18 cellular contexts compared by ENCODE assay signal in the genomic region with DNA sequence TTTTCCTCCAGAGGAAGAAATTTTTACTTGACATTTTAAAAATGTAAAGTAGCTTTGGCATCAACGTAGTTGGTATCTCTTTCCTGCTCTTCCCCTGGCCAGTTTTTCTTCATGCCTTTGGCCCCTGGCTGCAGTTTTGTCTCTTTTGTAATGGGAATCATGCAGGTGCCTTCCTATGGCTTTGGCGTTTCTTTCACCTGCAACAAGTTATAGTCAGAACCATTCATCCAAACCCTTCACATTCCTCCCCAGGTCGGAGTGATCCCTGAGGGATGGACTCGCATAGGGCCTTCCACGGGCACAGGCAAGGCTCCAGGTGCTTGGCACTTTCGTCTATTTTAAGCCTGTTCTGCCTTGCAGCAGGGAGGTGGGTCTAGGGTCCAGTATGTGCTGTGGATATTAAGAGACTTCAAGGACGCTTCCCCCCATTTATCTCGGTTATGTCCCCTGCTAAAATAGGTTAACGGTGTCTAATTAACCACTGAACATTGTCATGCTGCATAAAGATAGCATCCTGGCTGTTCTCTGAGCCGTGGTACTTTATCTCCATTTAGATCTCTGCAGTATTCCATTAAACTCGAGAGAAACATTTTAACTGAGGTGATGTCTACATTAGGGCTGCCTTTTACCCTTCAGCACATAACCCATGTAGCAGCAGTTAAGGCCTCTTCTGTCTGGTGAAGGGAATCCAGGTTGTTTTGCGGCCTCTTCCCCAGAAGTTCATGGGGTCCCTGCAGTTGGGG.
A peak's percentile ranks its signal among the peaks of the same experiment; 100 is the strongest.
DNase-seq lines count a peak whose midpoint lies in the region; ATAC-seq, FAIRE-seq and TF ChIP-seq lines count a peak whose summit lies in the region.
"Had no signal": no experiment of that assay in that cellular context is flagged by ENCODE, and none has a peak within 500 bp of the region (broad histone marks: within the 10 kb centered on the region; RNA-seq: fewer than 3 reads in every experiment).

No MANE protein-coding gene starts in this region.

- H3K27ac ChIP-seq in left ventricle myocardium inferior (replicated peaks) (no peak overlapping the region), H1 (ENCODE audit: low read depth, low read length) (no peak overlapping the region), trophoblast cell (ENCODE audit: low read depth, low read length) (no peak overlapping the region)
- H3K27ac ChIP-seq: GM23248, HL-60 had no signal

- DNase-seq in Right ventricle myocardium superior, result no peak
- no peak for DNase-seq in left ventricle myocardium inferior
- peak; percentile 82 for DNase-seq in SK-N-DZ (ENCODE audit: low spot score)
- no peak for DNase-seq in H1 (ENCODE audit: low read depth in 1 of 2, low spot score in 2 of 2)
- peak; percentile 72 to 95 for DNase-seq in trophoblast cell
- no peak for DNase-seq in activated CD4-positive, alpha-beta memory T cell treated with anti-CD3 and anti-CD28 coated beads, Interleukin-2, amount 10 ng/mL, durations not matched to agents 7 days and 5 days
- no peak for DNase-seq in retina
- DNase-seq: C1 segment of cervical spinal cord; Calu3; CD4-positive, alpha-beta T cell; DMS 273 treated with DMSO at 0.1 percent for 48 hours; GM23248; HCEC 1CT; HFFc6 had no signal

- POLR2A ChIA-PET in H1 (lab: Charles Lee; ENCODE audit: partially characterized antibody), result no interaction called here
- POLR2A ChIA-PET in activated CD4-positive, alpha-beta memory T cell treated with anti-CD3 and anti-CD28 coated beads, Interleukin-2, amount 10 ng/mL, durations not matched to agents 7 days and 5 days (lab: Charles Lee), result no interaction called here

- TF ChIP-seq POLR2A in H1 (IDR thresholded peaks at IDR 0.05; ENCODE audit: control extremely low read depth in 1 of 2, low read depth in 2 of 2, low read length in 2 of 2), result no peak

- H3K36me3 ChIP-seq in left ventricle myocardium inferior (no peaks in the 10 kb centered on the region), H1 (ENCODE audit: control insufficient read depth in 2 of 4, insufficient read depth in 4 of 4, low read length in 3 of 4) (no peaks in the 10 kb centered on the region), trophoblast cell (ENCODE audit: control insufficient read depth in 1 of 2, insufficient read depth in 2 of 2, low read length in 2 of 2) (no peaks in the 10 kb centered on the region)

- H3K9me3 Mint-ChIP-seq in activated CD4-positive, alpha-beta memory T cell treated with anti-CD3 and anti-CD28 coated beads, Interleukin-2, amount 10 ng/mL, durations not matched to agents 7 days and 5 days, result no peaks in the 10 kb centered on the region
- H3K9me3 Mint-ChIP-seq: CD4-positive, alpha-beta T cell; HFFc6 had no signal

- no peaks in the 10 kb centered on the region for H3K23me2 ChIP-seq in H1 (ENCODE audit: low read depth, low read length)

- TF ChIP-seq EP300 in H1 (IDR thresholded peaks at IDR 0.05; ENCODE audit: borderline replicate concordance in 1 of 2, low read depth in 2 of 2, low read length in 2 of 2), result no peak

- H3K9ac ChIP-seq in H1 (replicated peaks in 1 of 4; ENCODE audit: extremely low read depth in 1 of 4, low read depth in 3 of 4, low read length in 3 of 4) (no peak overlapping the region), trophoblast cell (ENCODE audit: low read length) (no peak overlapping the region)
- H3K9ac ChIP-seq: GM23248 had no signal

- H2BK20ac ChIP-seq in H1 (ENCODE audit: low read length), result no peak overlapping the region; the same call in 1 of the 2 replicates

- no peak overlapping the region for H2BK15ac ChIP-seq in H1 (ENCODE audit: low read length)

- peaks cover 4% of the 10 kb centered on the region for H3K4me1 ChIP-seq in left ventricle myocardium inferior
- peaks cover 2 to 11% (median 5%) of the 10 kb centered on the region in 4 experiments for H3K4me1 ChIP-seq in H1 (replicated peaks in 1 of 4; ENCODE audit: control insufficient read depth in 3 of 4, insufficient read depth in 4 of 4, low read length in 3 of 4)
- no peaks in the 10 kb centered on the region for H3K4me1 ChIP-seq in trophoblast cell (ENCODE audit: control insufficient read depth in 1 of 2, insufficient read depth in 2 of 2, low read length in 2 of 2)

- no peak overlapping the region for H2BK12ac ChIP-seq in H1 (ENCODE audit: low read depth, low read length)
- H2BK12ac ChIP-seq in trophoblast cell (ENCODE audit: low read length), result no peak overlapping the region

- no peaks in the 10 kb centered on the region for H4K20me1 ChIP-seq in H1 (replicated peaks in 1 of 2; ENCODE audit: control insufficient read depth in 1 of 2, insufficient read depth in 2 of 2, low read length in 2 of 2)

- FAIRE-seq in H1 (lab: Jason Lieb, UNC), result peak; percentile 55
- FAIRE-seq: A204.1 had no signal

- no peak overlapping the region for H4K12ac ChIP-seq in trophoblast cell (ENCODE audit: low read depth, low read length)

- TF ChIP-seq RAD21 in H1 (IDR thresholded peaks at IDR 0.05 in 1 of 2, conservative IDR thresholded peaks at IDR 0.05 in 1 of 2; ENCODE audit: low read depth in 2 of 2, low read length in 2 of 2), result peak in 1 of 2 experiments; percentile 5; a peak in 1 of 4 replicates

- H3K79me2 ChIP-seq in H1 (ENCODE audit: control insufficient read depth in 1 of 2, insufficient read depth in 2 of 2, low read length in 2 of 2) (no peaks in the 10 kb centered on the region), trophoblast cell (ENCODE audit: control insufficient read depth, insufficient read depth, low read length, poor library complexity) (no peaks in the 10 kb centered on the region)

- H3K27me3 ChIP-seq in left ventricle myocardium inferior (ENCODE audit: low read depth), result no peaks in the 10 kb centered on the region
- H3K27me3 ChIP-seq in H1 (replicated peaks in 1 of 4; ENCODE audit: control insufficient read depth in 3 of 4, extremely low read depth in 1 of 4, insufficient read depth in 3 of 4, low read length in 3 of 4), result no peaks in the 10 kb centered on the region
- H3K27me3 ChIP-seq in trophoblast cell (ENCODE audit: insufficient read depth, low read length), result no peaks in the 10 kb centered on the region

- H3K4me2 ChIP-seq in H1 (ENCODE audit: insufficient read depth in 1 of 2, low read depth in 2 of 2, low read length in 2 of 2) (no peak overlapping the region), trophoblast cell (ENCODE audit: low read length) (no peak overlapping the region)

- no peak overlapping the region for H2BK5ac ChIP-seq in H1 (ENCODE audit: low read depth, low read length)
- no peak overlapping the region for H2BK5ac ChIP-seq in trophoblast cell (ENCODE audit: low read depth, low read length, poor library complexity)

- H3K18ac ChIP-seq in H1 (ENCODE audit: extremely low read depth, low read length) (no peak overlapping the region), trophoblast cell (ENCODE audit: low read length) (no peak overlapping the region)

- no peaks in the 10 kb centered on the region for H3K4me1 Mint-ChIP-seq in activated CD4-positive, alpha-beta memory T cell treated with anti-CD3 and anti-CD28 coated beads, Interleukin-2, amount 10 ng/mL, durations not matched to agents 7 days and 5 days
- H3K4me1 Mint-ChIP-seq: B cell had no signal

- H3K79me1 ChIP-seq in H1 (ENCODE audit: low read depth, low read length) (no peaks in the 10 kb centered on the region), trophoblast cell (ENCODE audit: low read length) (no peaks in the 10 kb centered on the region)

- H3K4ac ChIP-seq in H1 (replicated peaks; ENCODE audit: insufficient read length, low read depth, low read length), result no peak overlapping the region
- no peak overlapping the region for H3K4ac ChIP-seq in trophoblast cell (ENCODE audit: low read depth, low read length)

- H4K91ac ChIP-seq in H1 (replicated peaks; ENCODE audit: insufficient read length, low read length) (no peak overlapping the region), trophoblast cell (ENCODE audit: low read depth, low read length) (no peak overlapping the region)

- H3K9me3 ChIP-seq in left ventricle myocardium inferior (replicated peaks), result no peaks in the 10 kb centered on the region
- H3K9me3 ChIP-seq in H1 (ENCODE audit: insufficient read depth in 2 of 2, low read depth in 1 of 2, low read length in 1 of 2), result no peaks in the 10 kb centered on the region
- no peaks in the 10 kb centered on the region for H3K9me3 ChIP-seq in trophoblast cell (ENCODE audit: insufficient read depth, low read depth, low read length)

- no peaks in the 10 kb centered on the region for H3K36me3 Mint-ChIP-seq in activated CD4-positive, alpha-beta memory T cell treated with anti-CD3 and anti-CD28 coated beads, Interleukin-2, amount 10 ng/mL, durations not matched to agents 7 days and 5 days (ENCODE audit: low read depth)

- TF ChIP-seq CTCF in left ventricle myocardium inferior (IDR thresholded peaks at IDR 0.05; ENCODE audit: borderline replicate concordance) (no peak), H1 (IDR thresholded peaks at IDR 0.05; ENCODE audit: control extremely low read depth in 1 of 3, insufficient read depth in 1 of 3, low read depth in 1 of 3, low read length in 3 of 3) (no peak)

- H3K4me3 Mint-ChIP-seq in activated CD4-positive, alpha-beta memory T cell treated with anti-CD3 and anti-CD28 coated beads, Interleukin-2, amount 10 ng/mL, durations not matched to agents 7 days and 5 days, result no peak overlapping the region
- H3K4me3 Mint-ChIP-seq: B cell; CD4-positive, alpha-beta T cell; HFFc6 had no signal

- no peak overlapping the region for H3K14ac ChIP-seq in H1 (ENCODE audit: insufficient read length)
- no peak overlapping the region for H3K14ac ChIP-seq in trophoblast cell (ENCODE audit: low read length)

- no peak overlapping the region for H4K5ac ChIP-seq in H1 (ENCODE audit: insufficient read length, low read depth, low read length)

- intact Hi-C loops in Right ventricle myocardium superior (cut with DNase I), result loop anchor here (2.0 to 5.0 kb wide), 3 partner anchors 301 to 595 kb away; no protein-coding TSS in a partner anchor
- intact Hi-C loops in left ventricle myocardium inferior (cut with micrococcal nuclease), result loop anchor here (10.0 kb wide), 3 partner anchors 303 to 593 kb away; no protein-coding TSS in a partner anchor

- no peaks in the 10 kb centered on the region for H3K27me3 Mint-ChIP-seq in activated CD4-positive, alpha-beta memory T cell treated with anti-CD3 and anti-CD28 coated beads, Interleukin-2, amount 10 ng/mL, durations not matched to agents 7 days and 5 days
- H3K27me3 Mint-ChIP-seq: B cell; CD4-positive, alpha-beta T cell had no signal

- ATAC-seq in Right ventricle myocardium superior (ENCODE audit: poor library complexity) (peak; percentile 30), HG03460 (IDR thresholded peaks at IDR 0.05; ENCODE audit: unreplicated experiment) (no peak)

- H2AFZ ChIP-seq in H1 (ENCODE audit: low read length), result no peak overlapping the region
- no peak overlapping the region for H2AFZ ChIP-seq in trophoblast cell (ENCODE audit: insufficient read depth, low read length, poor library complexity)
- H2AFZ ChIP-seq: GM23248 had no signal

- 67% methylated on average over 12 of the region's 12 CpGs; no CpG with 5 or more reads in 1 of the 2 experiments for WGBS in H1 (ENCODE audit: extremely low coverage in 1 of 2, insufficient coverage in 1 of 2, insufficient read length in 1 of 2, insufficient replicate concordance in 2 of 2, low coverage in 1 of 2, low lambda C conversion rate in 2 of 2, missing lambda C conversion rate in 1 of 2), 2 experiments
- WGBS in trophoblast cell (ENCODE audit: extremely low coverage, insufficient coverage, insufficient read length), result no CpG with 5 or more reads among the region's 12 CpGs

- H2AK5ac ChIP-seq in H1 (ENCODE audit: low read depth, low read length) (no peak overlapping the region), trophoblast cell (ENCODE audit: low read length) (no peak overlapping the region)

- no peak overlapping the region for H3K27ac Mint-ChIP-seq in activated CD4-positive, alpha-beta memory T cell treated with anti-CD3 and anti-CD28 coated beads, Interleukin-2, amount 10 ng/mL, durations not matched to agents 7 days and 5 days
- H3K27ac Mint-ChIP-seq: B cell; CD4-positive, alpha-beta T cell; HFFc6 had no signal

- CTCF ChIA-PET in H1 (lab: Charles Lee; ENCODE audit: partially characterized antibody), result interaction anchor here (0.5 to 5.1 kb wide), 38 partner anchors 9 to 594 kb away, joined by 3 to 51 read pairs (median 6); no protein-coding TSS in a partner anchor
- CTCF ChIA-PET in activated CD4-positive, alpha-beta memory T cell treated with anti-CD3 and anti-CD28 coated beads, Interleukin-2, amount 10 ng/mL, durations not matched to agents 7 days and 5 days (lab: Charles Lee), result interaction anchor here (0.6 to 6.3 kb wide), 7 partner anchors 11 to 336 kb away, joined by 3 to 95 read pairs (median 4); no protein-coding TSS in a partner anchor

- H4K8ac ChIP-seq in H1 (ENCODE audit: extremely low read depth, insufficient read depth, low read length), result no peak overlapping the region
- no peak overlapping the region for H4K8ac ChIP-seq in trophoblast cell (ENCODE audit: low read depth, low read length)

- no peak overlapping the region for H3K56ac ChIP-seq in H1 (replicated peaks; ENCODE audit: insufficient read length, low read depth, low read length)

- H2BK120ac ChIP-seq in H1 (replicated peaks; ENCODE audit: low read depth, low read length), result no peak overlapping the region
- H2BK120ac ChIP-seq in trophoblast cell (ENCODE audit: insufficient read depth, low read length, poor library complexity), result no peak overlapping the region

- H3K23ac ChIP-seq in H1 (ENCODE audit: insufficient read length) (no peak overlapping the region), trophoblast cell (ENCODE audit: low read length) (no peak overlapping the region)

- no peak overlapping the region for H3K4me3 ChIP-seq in left ventricle myocardium inferior
- no peak overlapping the region for H3K4me3 ChIP-seq in H1 (ENCODE audit: extremely low read depth in 1 of 4, insufficient read depth in 2 of 4, low read depth in 3 of 4, low read length in 4 of 4)
- H3K4me3 ChIP-seq in trophoblast cell (ENCODE audit: low read depth, low read length), result no peak overlapping the region
- H3K4me3 ChIP-seq: GM23248 had no signal

Comparison
In these comparisons a context has a peak if more than half of its experiments do, and no peak if none do; other contexts are left out.
1. DNase-seq: peak in SK-N-DZ (single experiment) and trophoblast cell (2 of 2); none in Right ventricle myocardium superior (single experiment), left ventricle myocardium inferior (single experiment), H1 (0 of 2), activated CD4-positive, alpha-beta memory T cell treated with anti-CD3 and anti-CD28 coated beads, Interleukin-2, amount 10 ng/mL, durations not matched to agents 7 days and 5 days (single experiment) and retina (single experiment).